29 cellular contexts compared by ENCODE assay signal in genomic region chr15:69346112-69346511, GRCh38. TPM values are rescaled to one million over a fixed set of nuclear protein-coding genes. Genes with fewer than 3 reads are reported as not detected.
DNase-seq lines count a peak whose midpoint lies in the region; ATAC-seq, FAIRE-seq and TF ChIP-seq lines count a peak whose summit lies in the region.
"Had no signal": no experiment of that assay in that cellular context is flagged by ENCODE, and none has a peak within 500 bp of the region (broad histone marks: within the 10 kb centered on the region; RNA-seq: fewer than 3 reads in every experiment).

No MANE protein-coding gene starts in this region.

- intact Hi-C loops in Right ventricle myocardium superior (cut with DNase I) = no loop called here

- no peaks in the 10 kb centered on the region for H3K27me3 ChIP-seq in astrocyte (ENCODE audit: insufficient read depth, low read length)
- H3K27me3 ChIP-seq in neural progenitor cell = no peaks in the 10 kb centered on the region
- H3K27me3 ChIP-seq: vagina had no signal

- H3K9ac ChIP-seq in astrocyte (ENCODE audit: low read length) (no peak overlapping the region), neural progenitor cell (no peak overlapping the region)

- H3K27me3 Mint-ChIP-seq in astrocyte (ENCODE audit: low read depth, unreplicated experiment) (peaks cover 3% of the 10 kb centered on the region), neural progenitor cell (ENCODE audit: insufficient read depth, low read depth) (peaks cover 10% of the 10 kb centered on the region)

- H3K36me3 Mint-ChIP-seq in astrocyte (ENCODE audit: low read depth, unreplicated experiment) (no peaks in the 10 kb centered on the region), neural progenitor cell (no peaks in the 10 kb centered on the region)
- H3K36me3 Mint-ChIP-seq: CD4-positive, alpha-beta memory T cell; stimulated activated effector memory CD8-positive, alpha-beta T cell treated with anti-CD3 and anti-CD28 coated beads, Interleukin-12 subunit alpha, Interleukin-12 subunit beta, amount 100 ng/mL, for 72 hours had no signal

- DNase-seq in Daoy (ENCODE audit: low read depth) (peak; percentile 19), HS-5 (ENCODE audit: low read depth) (peak; percentile 33), astrocyte (ENCODE audit: low read depth) (peak; percentile 13), hepatic stellate cell (ENCODE audit: low spot score) (peak; percentile 56), neural progenitor cell (ENCODE audit: low spot score) (no peak), islet precursor cell (no peak), SKM-1 treated with dmso at 0.1 percent for 144 hours (lab: John Stamatoyannopoulos, UW; ENCODE audit: unreplicated experiment) (no peak), Right ventricle myocardium superior (no peak)
- DNase-seq: activated B cell treated with CpG ODN at 0.5 μM for 24 hours; activated CD8-positive, alpha-beta T cell treated with anti-CD3 and anti-CD28 coated beads, Interleukin-2, amount 10 ng/mL, durations not matched to agents 7 days and 5 days; activated gamma-delta T cell treated with Interleukin-2 at 50 U/mL for 16 hours; activated T-cell treated with anti-CD3 and anti-CD28 coated beads, Interleukin-2, amount 50 U/mL, for 1 hour; CD4-positive, alpha-beta memory T cell; cortex of kidney; DMS153; hippocampal formation; lower lobe of right lung; NCI-H2171; NCI-H524 treated with DMSO at 0.1 percent for 48 hours; psoas muscle; stimulated activated CD4-positive, alpha-beta T cell treated with anti-CD3 and anti-CD28 coated beads, Interleukin-1b, Interleukin-23, amount 100 ng/mL, for 48 hours; T-helper 9 cell had no signal

- no peaks in the 10 kb centered on the region for H3K9me3 ChIP-seq in astrocyte (ENCODE audit: insufficient read depth, low read depth, low read length)
- H3K9me3 ChIP-seq in neural progenitor cell (ENCODE audit: low read depth) = no peaks in the 10 kb centered on the region
- H3K9me3 ChIP-seq: lower lobe of right lung, psoas muscle, vagina had no signal

- H3K4me3 Mint-ChIP-seq in astrocyte (ENCODE audit: unreplicated experiment) (no peak overlapping the region), neural progenitor cell (no peak overlapping the region)
- H3K4me3 Mint-ChIP-seq: activated B cell treated with CpG ODN at 0.5 μM for 24 hours; activated CD8-positive, alpha-beta T cell treated with anti-CD3 and anti-CD28 coated beads, Interleukin-2, amount 10 ng/mL, durations not matched to agents 7 days and 5 days; CD4-positive, alpha-beta memory T cell; IgD-negative memory B cell; stimulated activated effector memory CD8-positive, alpha-beta T cell treated with anti-CD3 and anti-CD28 coated beads, Interleukin-12 subunit alpha, Interleukin-12 subunit beta, amount 100 ng/mL, for 72 hours had no signal

- TF ChIP-seq CTCF in astrocyte (IDR thresholded peaks at IDR 0.05; ENCODE audit: insufficient read depth, low read depth, low read length) (no peak), neural progenitor cell (IDR thresholded peaks at IDR 0.05) (no peak)

- peaks cover 2% of the 10 kb centered on the region for H3K9me3 Mint-ChIP-seq in astrocyte (ENCODE audit: unreplicated experiment)
- no peaks in the 10 kb centered on the region for H3K9me3 Mint-ChIP-seq in neural progenitor cell
- H3K9me3 Mint-ChIP-seq: activated B cell treated with CpG ODN at 0.5 μM for 24 hours; CD4-positive, alpha-beta memory T cell; IgD-negative memory B cell; stimulated activated effector memory CD8-positive, alpha-beta T cell treated with anti-CD3 and anti-CD28 coated beads, Interleukin-12 subunit alpha, Interleukin-12 subunit beta, amount 100 ng/mL, for 72 hours had no signal

- H3K4me1 ChIP-seq in astrocyte (ENCODE audit: insufficient read depth, low read length) = no peaks in the 10 kb centered on the region
- peaks cover 6% of the 10 kb centered on the region for H3K4me1 ChIP-seq in neural progenitor cell
- H3K4me1 ChIP-seq: lower lobe of right lung, psoas muscle, vagina had no signal

- H3K4me1 Mint-ChIP-seq in astrocyte (ENCODE audit: low read depth, unreplicated experiment) = peaks cover 2% of the 10 kb centered on the region
- peaks cover 23% of the 10 kb centered on the region for H3K4me1 Mint-ChIP-seq in neural progenitor cell
- H3K4me1 Mint-ChIP-seq: activated B cell treated with CpG ODN at 0.5 μM for 24 hours; CD4-positive, alpha-beta memory T cell; IgD-negative memory B cell; stimulated activated effector memory CD8-positive, alpha-beta T cell treated with anti-CD3 and anti-CD28 coated beads, Interleukin-12 subunit alpha, Interleukin-12 subunit beta, amount 100 ng/mL, for 72 hours had no signal

- no peak overlapping the region for H2AFZ ChIP-seq in astrocyte (ENCODE audit: low read depth, low read length)
- H2AFZ ChIP-seq in neural progenitor cell (replicated peaks) = no peak overlapping the region

- no peaks in the 10 kb centered on the region for H3K79me2 ChIP-seq in astrocyte (ENCODE audit: insufficient read depth, low read length)
- H3K79me2 ChIP-seq in neural progenitor cell (ENCODE audit: low read depth) = no peaks in the 10 kb centered on the region

- H3K27ac Mint-ChIP-seq in astrocyte (ENCODE audit: unreplicated experiment) (no peak overlapping the region), neural progenitor cell (no peak overlapping the region)
- H3K27ac Mint-ChIP-seq: activated B cell treated with CpG ODN at 0.5 μM for 24 hours; activated CD8-positive, alpha-beta T cell treated with anti-CD3 and anti-CD28 coated beads, Interleukin-2, amount 10 ng/mL, durations not matched to agents 7 days and 5 days; CD4-positive, alpha-beta memory T cell; IgD-negative memory B cell; stimulated activated effector memory CD8-positive, alpha-beta T cell treated with anti-CD3 and anti-CD28 coated beads, Interleukin-12 subunit alpha, Interleukin-12 subunit beta, amount 100 ng/mL, for 72 hours had no signal

- H3K4me3 ChIP-seq in astrocyte (ENCODE audit: insufficient read depth, low read depth, low read length) (no peak overlapping the region), neural progenitor cell (no peak overlapping the region)
- H3K4me3 ChIP-seq: lower lobe of right lung, psoas muscle, skin epidermis, vagina had no signal

- no peak for ATAC-seq in Right ventricle myocardium superior (ENCODE audit: poor library complexity)
- ATAC-seq: activated CD8-positive, alpha-beta T cell treated with anti-CD3 and anti-CD28 coated beads, Interleukin-2, amount 10 ng/mL, durations not matched to agents 7 days and 5 days; lower lobe of right lung; psoas muscle; stimulated activated effector memory CD8-positive, alpha-beta T cell treated with anti-CD3 and anti-CD28 coated beads, Interleukin-12 subunit alpha, Interleukin-12 subunit beta, amount 100 ng/mL, for 72 hours had no signal

- H3K27ac ChIP-seq in astrocyte (ENCODE audit: low read depth, low read length) (no peak overlapping the region), neural progenitor cell (no peak overlapping the region)
- H3K27ac ChIP-seq: lower lobe of right lung, psoas muscle, RWPE1, skin epidermis, vagina had no signal

- H3F3A ChIP-seq in neural progenitor cell (ENCODE audit: low read depth) = no peaks in the 10 kb centered on the region

- no peak for FAIRE-seq in astrocyte (lab: Jason Lieb, UNC)
- FAIRE-seq: GM12892, keratinocyte had no signal

- H3K4me2 ChIP-seq in astrocyte (ENCODE audit: low read length) (no peak overlapping the region), neural progenitor cell (no peak overlapping the region)

- H4K20me1 ChIP-seq in astrocyte (ENCODE audit: insufficient read depth, low read length) = no peaks in the 10 kb centered on the region
- no peaks in the 10 kb centered on the region for H4K20me1 ChIP-seq in neural progenitor cell (ENCODE audit: low read depth)

- no peaks in the 10 kb centered on the region for H3K36me3 ChIP-seq in astrocyte (ENCODE audit: insufficient read depth, low read length)
- no peaks in the 10 kb centered on the region for H3K36me3 ChIP-seq in neural progenitor cell
- H3K36me3 ChIP-seq: lower lobe of right lung, vagina had no signal

RNA-seq across cellular contexts. Expression of gene PAQR5, which starts 47.4 kb away (rescaled TPM):
- total RNA-seq in Daoy (2014; rRNA removed; shearing (Covaris generic)) = 0.51 and 0.91 TPM in 2 replicates
- total RNA-seq in astrocyte (0.87 and 1.2 TPM in 2 replicates), neural progenitor cell (ENCODE audit: low replicate concordance) (1.1 and 1.4 TPM in 2 replicates), Right ventricle myocardium superior (0.73 TPM)
- total RNA-seq: activated B cell treated with CpG ODN at 0.5 μM for 24 hours; activated CD8-positive, alpha-beta T cell treated with anti-CD3 and anti-CD28 coated beads, Interleukin-2, amount 10 ng/mL, durations not matched to agents 7 days and 5 days had no signal

Comparison
In these comparisons a context has a peak if more than half of its experiments do, and no peak if none do; other contexts are left out.
1. DNase-seq: peak in Daoy (single experiment), HS-5 (single experiment), astrocyte (single experiment) and hepatic stellate cell (single experiment); none in neural progenitor cell (single experiment), islet precursor cell (single experiment), SKM-1 treated with dmso at 0.1 percent for 144 hours (single experiment) and Right ventricle myocardium superior (single experiment).